In the genomic region with DNA sequence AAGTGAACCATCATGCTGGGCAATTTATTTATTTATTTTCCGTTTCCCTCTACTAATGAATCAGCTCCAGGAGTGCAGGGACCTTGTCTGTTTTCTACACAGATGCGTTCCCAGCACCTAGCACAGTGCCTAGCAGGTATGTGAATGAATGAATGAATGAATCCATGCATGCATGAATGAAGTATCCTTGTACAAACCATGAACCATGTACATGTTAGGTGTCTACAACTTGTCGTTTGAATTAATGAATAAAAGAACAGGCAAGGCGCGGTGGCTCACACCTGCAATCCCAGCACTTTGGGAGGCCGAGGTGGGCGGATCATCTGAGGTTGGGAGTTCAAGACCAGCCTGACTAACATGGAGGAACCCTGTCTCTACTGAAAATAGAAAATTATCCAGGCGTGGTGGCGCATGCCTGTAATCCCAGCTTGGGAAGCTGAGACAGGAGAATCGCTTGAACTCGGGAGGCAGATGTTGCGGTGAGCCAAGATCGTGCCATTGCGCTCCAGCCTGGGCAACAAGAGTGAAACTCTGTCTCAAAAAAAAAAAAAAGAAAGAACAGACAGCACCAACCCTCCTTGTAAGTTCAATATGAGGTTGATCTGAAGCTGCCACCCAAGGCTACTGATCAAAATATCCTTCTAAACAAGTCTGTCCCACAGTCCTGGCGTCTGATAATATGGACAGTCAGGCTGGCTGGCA, we compare ENCODE assay signal across 19 cellular contexts. TPM values are rescaled to one million over a fixed set of nuclear protein-coding genes. Genes with fewer than 3 reads are reported as not detected.
DNase-seq lines count a peak whose midpoint lies in the region; ATAC-seq, FAIRE-seq and TF ChIP-seq lines count a peak whose summit lies in the region.
"Had no signal": no experiment of that assay in that cellular context is flagged by ENCODE, and none has a peak within 500 bp of the region (broad histone marks: within the 10 kb centered on the region; RNA-seq: fewer than 3 reads in every experiment).

No MANE protein-coding gene starts in this region.

- no peaks in the 10 kb centered on the region for H3K9me2 ChIP-seq in MM.1S (replicated peaks; ENCODE audit: insufficient read depth, low read length)

- FAIRE-seq in GM12891 (lab: Jason Lieb, UNC) (peak; percentile 26), small intestine (lab: Jason Lieb, UNC) (no peak)
- FAIRE-seq: endothelial cell of umbilical vein had no signal

- H3K4me3 ChIP-seq in MM.1S (ENCODE audit: low read length) (peak overlapping the region; percentile 47), small intestine (ENCODE audit: low read depth in 1 of 2, low read length in 2 of 2) (no peak overlapping the region), dorsolateral prefrontal cortex (no peak overlapping the region)

- peak overlapping the region; percentile 32; the same call in 1 of the 2 replicates for H3K9ac ChIP-seq in MM.1S (ENCODE audit: low read length)

- no peaks in the 10 kb centered on the region for H3K79me2 ChIP-seq in MM.1S (ENCODE audit: low read length)

- no peak for TF ChIP-seq CTCF in MM.1S (IDR thresholded peaks at IDR 0.05; ENCODE audit: low read length)
- TF ChIP-seq CTCF in neural crest cell (conservative IDR thresholded peaks at IDR 0.05), result no peak
- TF ChIP-seq CTCF in dorsolateral prefrontal cortex (IDR thresholded peaks at IDR 0.05 in 54 of 56, conservative IDR thresholded peaks at IDR 0.05 in 2 of 56; ENCODE audit: low read depth in 1 of 56, partially characterized antibody in 56 of 56), result no peak

- no peaks in the 10 kb centered on the region for H4K20me1 ChIP-seq in MM.1S (ENCODE audit: insufficient read depth, low read length)

- H3K27me3 Mint-ChIP-seq in neural crest cell (ENCODE audit: low read depth), result no peaks in the 10 kb centered on the region

- H3K4me3 Mint-ChIP-seq in neural crest cell, result no peak overlapping the region

- H3K9me3 ChIP-seq in MM.1S (replicated peaks; ENCODE audit: insufficient read depth, low read length) (no peaks in the 10 kb centered on the region), small intestine (ENCODE audit: control insufficient read depth, low read depth) (no peaks in the 10 kb centered on the region)

- H3K27me3 ChIP-seq in MM.1S (replicated peaks; ENCODE audit: insufficient read depth, low read length) (no peaks in the 10 kb centered on the region), small intestine (ENCODE audit: control insufficient read depth in 2 of 2, insufficient read depth in 2 of 2, low read length in 2 of 2) (no peaks in the 10 kb centered on the region), dorsolateral prefrontal cortex (no peaks in the 10 kb centered on the region)

- H3K27ac Mint-ChIP-seq in neural crest cell (ENCODE audit: unreplicated experiment), result peak overlapping the region; percentile 82

- no peaks in the 10 kb centered on the region for H3K36me3 ChIP-seq in MM.1S (replicated peaks; ENCODE audit: insufficient read depth, low read length)
- no peaks in the 10 kb centered on the region for H3K36me3 ChIP-seq in small intestine (ENCODE audit: control insufficient read depth in 2 of 2, insufficient read depth in 2 of 2, low read length in 2 of 2)

- peak overlapping the region; percentile 57 for H3K4me2 ChIP-seq in MM.1S (ENCODE audit: low read depth, low read length)

- peaks cover 20% of the 10 kb centered on the region for H3F3A ChIP-seq in MM.1S (ENCODE audit: insufficient read depth, low read length)

- DNase-seq in GM12891 (ENCODE audit: insufficient read length, low spot score) (no peak), MM.1S (no peak), neural crest cell (ENCODE audit: low read depth, low spot score) (no peak), small intestine (no peak), NCI-H2081 (lab: John Stamatoyannopoulos, UW) (no peak), dorsolateral prefrontal cortex (no peak)
- DNase-seq: activated effector memory CD4-positive, alpha-beta T cell treated with anti-CD3 and anti-CD28 coated beads, Interleukin-2, amount 50 U/mL, for 16 hours; anterior cingulate cortex; foreskin melanocyte; NCI-H1694 treated with DMSO at 0.1 percent for 48 hours; NCI-H510A; PC-3; retina; substantia nigra had no signal

- H3K9me3 Mint-ChIP-seq in neural crest cell, result no peaks in the 10 kb centered on the region

- intact Hi-C loops in dorsolateral prefrontal cortex (cut with DNase I), result no loop called here

- peak overlapping the region; percentile 6 for H2AFZ ChIP-seq in MM.1S (ENCODE audit: low read length)

- WGBS in small intestine, 3 donors, result 87 to 92% (median 90%) methylated on average over 15 of the region's 15 CpGs

- H3K27ac ChIP-seq in MM.1S (ENCODE audit: low read length), result peak overlapping the region; percentile 74
- H3K27ac ChIP-seq in small intestine (ENCODE audit: low read depth in 1 of 2, low read length in 1 of 2), result peak overlapping the region in 1 of 2 donors; percentile 25
- no peak overlapping the region for H3K27ac ChIP-seq in dorsolateral prefrontal cortex
- H3K27ac ChIP-seq: VCaP had no signal

- H3K36me3 Mint-ChIP-seq in neural crest cell (ENCODE audit: low read depth), result no peaks in the 10 kb centered on the region

- TF ChIP-seq POLR2A in GM12891 (IDR thresholded peaks at IDR 0.05; ENCODE audit: low read depth, low read length), result no peak

- H3K4me1 ChIP-seq in MM.1S (ENCODE audit: low read length) (peaks cover 17% of the 10 kb centered on the region), small intestine (ENCODE audit: control insufficient read depth in 2 of 2, insufficient read depth in 1 of 2, low read depth in 1 of 2, low read length in 1 of 2) (peaks cover 0 to 3% of the 10 kb centered on the region in 2 donors)

- no peaks in the 10 kb centered on the region for H3K4me1 Mint-ChIP-seq in neural crest cell

- peak; percentile 23 for ATAC-seq in GM21515 (IDR thresholded peaks at IDR 0.05; ENCODE audit: unreplicated experiment)
- ATAC-seq in HG03378 (IDR thresholded peaks at IDR 0.05; ENCODE audit: unreplicated experiment), result no peak
- ATAC-seq: PC-3, SK-N-SH treated with all-trans-retinoic acid at 6 μM for 48 hours had no signal

TF ChIP-seq in GM12891, 5 proteins besides CTCF, POLR2A, EP300 and RAD21:
- no peak for TF ChIP-seq PAX5 (IDR thresholded peaks at IDR 0.05; ENCODE audit: insufficient read depth, low read length, severe bottlenecking)
TF ChIP-seq in GM12891: peak in this region for 0.

RNA-seq across cellular contexts. Expression of a gene that starts 27.3 kb away (rescaled TPM):
- 5.8 TPM for polyA plus RNA-seq in GM12891 (2012; ENCODE audit: low read depth, missing spikeins)
- total RNA-seq in neural crest cell (9.1 and 9.7 TPM in 2 replicates), dorsolateral prefrontal cortex (10 to 100 TPM in 117 of 120 experiments, 1 to 10 TPM in 3; 8.7 to 21.9 (median 14.9) TPM)
- polyA plus RNA-seq in small intestine, result 1 to 10 TPM; 3.5 to 8.3 (median 4.0) TPM
